In the genomic region with DNA sequence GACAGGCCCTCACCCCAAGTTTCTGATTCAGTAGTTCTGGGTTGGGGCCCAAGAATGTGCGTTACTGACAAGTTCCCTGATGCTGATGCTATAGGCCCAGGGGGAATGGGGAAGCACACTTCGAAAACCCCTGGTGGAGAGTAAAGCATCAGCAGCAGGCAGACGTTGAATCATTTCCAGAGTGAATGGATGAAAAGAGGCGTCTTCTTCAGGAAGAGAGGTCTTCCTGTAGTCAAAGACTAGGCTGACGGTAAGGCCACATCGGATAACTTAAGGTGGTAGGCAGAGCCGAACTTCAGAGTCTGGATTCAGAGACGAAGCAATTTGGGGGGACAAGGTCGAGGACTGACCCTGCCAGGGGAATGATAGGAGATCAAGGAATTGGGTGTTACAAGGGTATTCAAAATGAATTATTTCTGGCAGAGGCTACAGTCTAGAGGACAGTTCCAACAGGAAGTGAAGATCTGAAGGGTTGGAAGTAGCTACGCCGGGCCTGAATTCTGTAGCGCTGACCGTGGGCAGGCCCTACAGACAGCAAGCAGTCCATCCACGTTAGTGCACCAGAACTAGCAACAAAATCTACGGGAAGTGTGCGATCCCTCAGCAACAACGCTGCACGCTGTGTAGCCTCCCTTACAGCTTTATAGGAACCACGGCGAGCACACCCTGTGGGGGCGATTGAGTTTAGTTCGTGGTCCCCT, we compare ENCODE assay signal across 8 cellular contexts. TPM values are rescaled to one million over a fixed set of nuclear protein-coding genes. Genes with fewer than 3 reads are reported as not detected.
A peak's percentile ranks its signal among the peaks of the same experiment; 100 is the strongest.
DNase-seq lines count a peak whose midpoint lies in the region; ATAC-seq and TF ChIP-seq lines count a peak whose summit lies in the region.

No MANE protein-coding gene starts in this region.

- no peaks in the 10 kb centered on the region for H3K9me2 ChIP-seq in hepatocyte (replicated peaks; ENCODE audit: insufficient read depth)

- ATAC-seq in HG02763 (IDR thresholded peaks at IDR 0.05; ENCODE audit: unreplicated experiment), result peak; percentile 3
- ATAC-seq in activated naive CD8-positive, alpha-beta T cell treated with anti-CD3 and anti-CD28 coated beads, Interleukin-2, amount 10 ng/mL, durations not matched to agents 7 days and 5 days (ENCODE audit: low read depth), result peak; percentile 27

- peaks cover 9% of the 10 kb centered on the region for H3K36me3 Mint-ChIP-seq in activated naive CD8-positive, alpha-beta T cell treated with anti-CD3 and anti-CD28 coated beads, Interleukin-2, amount 10 ng/mL, durations not matched to agents 7 days and 5 days

- H3K4me2 ChIP-seq in hepatocyte, result peak overlapping the region; percentile 92

- peak overlapping the region; percentile 87 for H3K4me3 ChIP-seq in hepatocyte
- peak overlapping the region; percentile 100 for H3K4me3 ChIP-seq in skeletal muscle tissue (ENCODE audit: low read length in 3 of 3)

- H3K9me3 ChIP-seq in hepatocyte (ENCODE audit: low read depth) (no peaks in the 10 kb centered on the region), skeletal muscle tissue (ENCODE audit: control insufficient read depth in 3 of 3, low read length in 3 of 3) (no peaks in the 10 kb centered on the region)

- H3K36me3 ChIP-seq in hepatocyte (replicated peaks; ENCODE audit: insufficient read depth, low read depth), result no peaks in the 10 kb centered on the region
- peaks cover 9 to 15% (median 13%) of the 10 kb centered on the region in 3 donors for H3K36me3 ChIP-seq in skeletal muscle tissue (ENCODE audit: control insufficient read depth in 3 of 3, insufficient read depth in 3 of 3, low read length in 3 of 3)

- no peaks in the 10 kb centered on the region for H3K27me3 Mint-ChIP-seq in activated naive CD8-positive, alpha-beta T cell treated with anti-CD3 and anti-CD28 coated beads, Interleukin-2, amount 10 ng/mL, durations not matched to agents 7 days and 5 days

- peak overlapping the region; percentile 88 to 95 (median 92) for H3K9ac ChIP-seq in skeletal muscle tissue (ENCODE audit: low read depth in 1 of 3, low read length in 3 of 3)

- WGBS in hepatocyte (ENCODE audit: low lambda C conversion rate, missing lambda C conversion rate), result 40% methylated on average over 22 of the region's 22 CpGs

- H2AFZ ChIP-seq in hepatocyte, result peak overlapping the region; percentile 98

- no peaks in the 10 kb centered on the region for H3K9me3 Mint-ChIP-seq in activated naive CD8-positive, alpha-beta T cell treated with anti-CD3 and anti-CD28 coated beads, Interleukin-2, amount 10 ng/mL, durations not matched to agents 7 days and 5 days

- H3K4me1 ChIP-seq in hepatocyte (ENCODE audit: insufficient read depth) (peaks cover 8% of the 10 kb centered on the region), skeletal muscle tissue (ENCODE audit: control insufficient read depth in 3 of 3, insufficient read depth in 3 of 3, low read length in 3 of 3) (peaks cover 20 to 33% (median 30%) of the 10 kb centered on the region in 3 donors)

- H3K27ac Mint-ChIP-seq in activated naive CD8-positive, alpha-beta T cell treated with anti-CD3 and anti-CD28 coated beads, Interleukin-2, amount 10 ng/mL, durations not matched to agents 7 days and 5 days, result peak overlapping the region; percentile 99

- H3K27me3 ChIP-seq in hepatocyte (no peaks in the 10 kb centered on the region), skeletal muscle tissue (ENCODE audit: control insufficient read depth in 3 of 3, insufficient read depth in 3 of 3, low read length in 3 of 3) (no peaks in the 10 kb centered on the region)

- DNase-seq in DMS 273 (lab: John Stamatoyannopoulos, UW; ENCODE audit: unreplicated experiment) (peak; percentile 41), DMS 273 treated with DMSO at 0.1 percent for 48 hours (lab: John Stamatoyannopoulos, UW) (no peak), hepatocyte (ENCODE audit: low spot score) (no peak), middle frontal gyrus (ENCODE audit: extremely low spot score, low spot score) (no peak)
- DNase-seq in activated naive CD8-positive, alpha-beta T cell treated with anti-CD3 and anti-CD28 coated beads, Interleukin-2, amount 10 ng/mL, durations not matched to agents 7 days and 5 days, result peak; percentile 51

- H3K4me1 Mint-ChIP-seq in activated naive CD8-positive, alpha-beta T cell treated with anti-CD3 and anti-CD28 coated beads, Interleukin-2, amount 10 ng/mL, durations not matched to agents 7 days and 5 days, result peaks cover 25% of the 10 kb centered on the region

- POLR2A ChIA-PET in activated naive CD8-positive, alpha-beta T cell treated with anti-CD3 and anti-CD28 coated beads, Interleukin-2, amount 10 ng/mL, durations not matched to agents 7 days and 5 days (lab: Charles Lee), result interaction anchor here (0.5 to 2.9 kb wide), 16 partner anchors 8 to 266 kb away, joined by 3 to 34 read pairs (median 4); a partner anchor contains a TSS

- TF ChIP-seq CTCF in hepatocyte (IDR thresholded peaks at IDR 0.05; ENCODE audit: poor library complexity), result no peak

- no peaks in the 10 kb centered on the region for H4K20me1 ChIP-seq in hepatocyte (ENCODE audit: insufficient read depth, poor library complexity, severe bottlenecking)

- H3K27ac ChIP-seq in hepatocyte (peak overlapping the region; percentile 31), skeletal muscle tissue (ENCODE audit: low read depth, low read length) (peak overlapping the region; percentile 80)

- peaks cover 39% of the 10 kb centered on the region for H3K79me2 ChIP-seq in hepatocyte

- H3K4me3 Mint-ChIP-seq in activated naive CD8-positive, alpha-beta T cell treated with anti-CD3 and anti-CD28 coated beads, Interleukin-2, amount 10 ng/mL, durations not matched to agents 7 days and 5 days, result peak overlapping the region; percentile 100

TF ChIP-seq in PFSK-1, 5 proteins besides CTCF, POLR2A, EP300 and RAD21:
- TF ChIP-seq SIN3A (IDR thresholded peaks at IDR 0.05; ENCODE audit: borderline replicate concordance, insufficient read depth, low read length) (0 out of 2 replicates have a peak, but pooled peaks have one; percentile 41), FOXP2 (optimal IDR thresholded peaks at IDR 0.05; ENCODE audit: borderline replicate concordance, extremely low read depth, extremely low read length, insufficient read depth) (no peak), TAF1 (IDR thresholded peaks at IDR 0.05; ENCODE audit: borderline replicate concordance, insufficient read depth, low read length) (peak; percentile 4; the same call in 1 of the 2 replicates), POLR2AphosphoS5 (IDR thresholded peaks at IDR 0.05; ENCODE audit: low read depth, low read length) (0 out of 2 replicates have a peak, but pooled peaks have one; percentile 36)
- TF ChIP-seq, protein P1, sequence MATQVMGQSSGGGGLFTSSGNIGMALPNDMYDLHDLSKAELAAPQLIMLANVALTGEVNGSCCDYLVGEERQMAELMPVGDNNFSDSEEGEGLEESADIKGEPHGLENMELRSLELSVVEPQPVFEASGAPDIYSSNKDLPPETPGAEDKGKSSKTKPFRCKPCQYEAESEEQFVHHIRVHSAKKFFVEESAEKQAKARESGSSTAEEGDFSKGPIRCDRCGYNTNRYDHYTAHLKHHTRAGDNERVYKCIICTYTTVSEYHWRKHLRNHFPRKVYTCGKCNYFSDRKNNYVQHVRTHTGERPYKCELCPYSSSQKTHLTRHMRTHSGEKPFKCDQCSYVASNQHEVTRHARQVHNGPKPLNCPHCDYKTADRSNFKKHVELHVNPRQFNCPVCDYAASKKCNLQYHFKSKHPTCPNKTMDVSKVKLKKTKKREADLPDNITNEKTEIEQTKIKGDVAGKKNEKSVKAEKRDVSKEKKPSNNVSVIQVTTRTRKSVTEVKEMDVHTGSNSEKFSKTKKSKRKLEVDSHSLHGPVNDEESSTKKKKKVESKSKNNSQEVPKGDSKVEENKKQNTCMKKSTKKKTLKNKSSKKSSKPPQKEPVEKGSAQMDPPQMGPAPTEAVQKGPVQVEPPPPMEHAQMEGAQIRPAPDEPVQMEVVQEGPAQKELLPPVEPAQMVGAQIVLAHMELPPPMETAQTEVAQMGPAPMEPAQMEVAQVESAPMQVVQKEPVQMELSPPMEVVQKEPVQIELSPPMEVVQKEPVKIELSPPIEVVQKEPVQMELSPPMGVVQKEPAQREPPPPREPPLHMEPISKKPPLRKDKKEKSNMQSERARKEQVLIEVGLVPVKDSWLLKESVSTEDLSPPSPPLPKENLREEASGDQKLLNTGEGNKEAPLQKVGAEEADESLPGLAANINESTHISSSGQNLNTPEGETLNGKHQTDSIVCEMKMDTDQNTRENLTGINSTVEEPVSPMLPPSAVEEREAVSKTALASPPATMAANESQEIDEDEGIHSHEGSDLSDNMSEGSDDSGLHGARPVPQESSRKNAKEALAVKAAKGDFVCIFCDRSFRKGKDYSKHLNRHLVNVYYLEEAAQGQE (IDR thresholded peaks at IDR 0.05; ENCODE audit: insufficient read depth in 1 of 2, low read depth in 2 of 2, low read length in 2 of 2), result no peak
TF ChIP-seq in PFSK-1: peak in this region for 3.

RNA-seq across cellular contexts. Expression of a gene that starts 0.9 kb away (rescaled TPM):
- polyA plus RNA-seq in PFSK-1 (2012; ENCODE audit: insufficient read length, low read depth), result 4.8 TPM
- 10 to 100 TPM; 66.8 to 74.2 TPM for total RNA-seq in activated naive CD8-positive, alpha-beta T cell treated with anti-CD3 and anti-CD28 coated beads, Interleukin-2, amount 10 ng/mL, durations not matched to agents 7 days and 5 days
- total RNA-seq in hepatocyte (26.2 and 28.2 TPM in 2 replicates), skeletal muscle tissue (8.4 TPM)
- 22.6 and 24.5 TPM in 2 replicates for polyA plus RNA-seq in hepatocyte

RNA-seq across cellular contexts. Expression of a gene that starts 21.1 kb away (rescaled TPM):
- 1,270 TPM for polyA plus RNA-seq in PFSK-1 (2012; ENCODE audit: insufficient read length, low read depth)
- 1,000 to 10,000 TPM; 1,397 to 1,460 TPM for total RNA-seq in activated naive CD8-positive, alpha-beta T cell treated with anti-CD3 and anti-CD28 coated beads, Interleukin-2, amount 10 ng/mL, durations not matched to agents 7 days and 5 days
- total RNA-seq in hepatocyte, result 1,502 and 1,568 TPM in 2 replicates
- polyA plus RNA-seq in hepatocyte, result 1,058 and 1,100 TPM in 2 replicates
- 1,590 TPM for total RNA-seq in skeletal muscle tissue

RNA-seq across cellular contexts. Expression of a gene that starts 21.5 kb away (rescaled TPM):
- 58.4 TPM for polyA plus RNA-seq in PFSK-1 (2012; ENCODE audit: insufficient read length, low read depth)
- 10 to 100 TPM; 80.5 to 84.4 TPM for total RNA-seq in activated naive CD8-positive, alpha-beta T cell treated with anti-CD3 and anti-CD28 coated beads, Interleukin-2, amount 10 ng/mL, durations not matched to agents 7 days and 5 days
- total RNA-seq in hepatocyte (78.5 and 96.1 TPM in 2 replicates), skeletal muscle tissue (39.1 TPM)
- 174 and 175 TPM in 2 replicates for polyA plus RNA-seq in hepatocyte

RNA-seq across cellular contexts. Expression of a gene that starts 25.5 kb away (rescaled TPM):
- not detected for polyA plus RNA-seq in PFSK-1 (2012; ENCODE audit: insufficient read length, low read depth)
- total RNA-seq in activated naive CD8-positive, alpha-beta T cell treated with anti-CD3 and anti-CD28 coated beads, Interleukin-2, amount 10 ng/mL, durations not matched to agents 7 days and 5 days, result not detected
- not detected in 2 replicates for total RNA-seq in hepatocyte
- 0.41 TPM in 1 of 2 replicates, not detected in the other for polyA plus RNA-seq in hepatocyte
- not detected for total RNA-seq in skeletal muscle tissue

RNA-seq across cellular contexts. Expression of a gene that starts 33.6 kb away (rescaled TPM):
- 11.1 TPM for polyA plus RNA-seq in PFSK-1 (2012; ENCODE audit: insufficient read length, low read depth)
- 10 to 100 TPM; 20.3 to 23.9 TPM for total RNA-seq in activated naive CD8-positive, alpha-beta T cell treated with anti-CD3 and anti-CD28 coated beads, Interleukin-2, amount 10 ng/mL, durations not matched to agents 7 days and 5 days
- total RNA-seq in hepatocyte (68.0 and 87.4 TPM in 2 replicates), skeletal muscle tissue (6.8 TPM)
- polyA plus RNA-seq in hepatocyte, result 63.5 and 82.3 TPM in 2 replicates

Comparison
In these comparisons a context has a peak if more than half of its experiments do, and no peak if none do; other contexts are left out.
1. DNase-seq: peak in DMS 273 (single experiment) and activated naive CD8-positive, alpha-beta T cell treated with anti-CD3 and anti-CD28 coated beads, Interleukin-2, amount 10 ng/mL, durations not matched to agents 7 days and 5 days (single experiment); none in DMS 273 treated with DMSO at 0.1 percent for 48 hours (single experiment), hepatocyte (single experiment) and middle frontal gyrus (single experiment).